Comparison of ENCODE assay signal across 12 cellular contexts in genomic region chr5:100828756-100829342, GRCh38.
DNase-seq lines count a peak whose midpoint lies in the region; ATAC-seq and TF ChIP-seq lines count a peak whose summit lies in the region.
"Had no signal": no experiment of that assay in that cellular context is flagged by ENCODE, and none has a peak within 500 bp of the region (broad histone marks: within the 10 kb centered on the region; RNA-seq: fewer than 3 reads in every experiment).

No MANE protein-coding gene starts in this region.

- H3K4me1 ChIP-seq in OCI-LY3 (ENCODE audit: low read length), result peaks cover 56% of the 10 kb centered on the region

- CTCF ChIA-PET in activated CD4-positive, alpha-beta T cell treated with anti-CD3 and anti-CD28 coated beads for 36 hours (lab: Charles Lee), result interaction anchor here (1.0 to 1.6 kb wide), 3 partner anchors 20 to 74 kb away, joined by 3 to 9 read pairs (median 4); partner anchors contain the start of gene ST8SIA4

- peaks cover 21% of the 10 kb centered on the region for H3K36me3 Mint-ChIP-seq in activated CD4-positive, alpha-beta T cell treated with anti-CD3 and anti-CD28 coated beads, Interleukin-2, amount 10 ng/mL, durations not matched to agents 24 days and 14 days (ENCODE audit: low read depth)
- H3K36me3 Mint-ChIP-seq in activated CD4-positive, alpha-beta T cell treated with anti-CD3 and anti-CD28 coated beads for 36 hours (ENCODE audit: low read depth), result peaks cover 10% of the 10 kb centered on the region

- peak overlapping the region; percentile 83 for H3K4me2 ChIP-seq in OCI-LY3 (ENCODE audit: low read length)

- no peaks in the 10 kb centered on the region for H3K27me3 ChIP-seq in OCI-LY3 (ENCODE audit: low read depth, low read length)

- H3K4me3 ChIP-seq in OCI-LY3 (ENCODE audit: low read length) (peak overlapping the region; percentile 59), epithelial cell of esophagus (ENCODE audit: low read length) (no peak overlapping the region), skin epidermis (no peak overlapping the region)

- no peak overlapping the region for H3K4me3 Mint-ChIP-seq in activated CD4-positive, alpha-beta T cell treated with anti-CD3 and anti-CD28 coated beads, Interleukin-2, amount 10 ng/mL, durations not matched to agents 24 days and 14 days
- no peak overlapping the region for H3K4me3 Mint-ChIP-seq in activated CD4-positive, alpha-beta T cell treated with anti-CD3 and anti-CD28 coated beads for 36 hours

- H3K9me3 Mint-ChIP-seq in activated CD4-positive, alpha-beta T cell treated with anti-CD3 and anti-CD28 coated beads, Interleukin-2, amount 10 ng/mL, durations not matched to agents 24 days and 14 days, result no peaks in the 10 kb centered on the region
- no peaks in the 10 kb centered on the region for H3K9me3 Mint-ChIP-seq in activated CD4-positive, alpha-beta T cell treated with anti-CD3 and anti-CD28 coated beads for 36 hours (ENCODE audit: low read depth)

- TF ChIP-seq CTCF in OCI-LY3 (IDR thresholded peaks at IDR 0.05; ENCODE audit: low read depth, low read length) (no peak), epithelial cell of esophagus (IDR thresholded peaks at IDR 0.05; ENCODE audit: insufficient read depth, low read depth, low read length, missing control alignments) (no peak)

- POLR2A ChIA-PET in activated CD4-positive, alpha-beta T cell treated with anti-CD3 and anti-CD28 coated beads for 36 hours (lab: Charles Lee), result interaction anchor here (1.1 to 1.8 kb wide), 5 partner anchors 9 to 74 kb away, joined by 3 to 9 read pairs (median 7); partner anchors contain the start of gene ST8SIA4

- DNase-seq in activated CD4-positive, alpha-beta T cell treated with anti-CD3 and anti-CD28 coated beads, Interleukin-2, amount 10 ng/mL, durations not matched to agents 24 days and 14 days, result no peak
- DNase-seq in activated CD4-positive, alpha-beta T cell treated with anti-CD3 and anti-CD28 coated beads for 36 hours, result no peak
- peak; percentile 24 for DNase-seq in epithelial cell of esophagus (ENCODE audit: low read depth)
- no peak for DNase-seq in NCI-H524 (lab: John Stamatoyannopoulos, UW)
- no peak for DNase-seq in DMS53 (lab: John Stamatoyannopoulos, UW)
- DNase-seq: activated CD4-positive, alpha-beta T cell treated with anti-CD3 and anti-CD28 coated beads for 1 hour; kidney; MM.1S; stimulated activated CD4-positive, alpha-beta T cell treated with anti-CD3 and anti-CD28 coated beads, Interleukin-4, amount 100 ng/mL, for 1 hour had no signal

- H3K27me3 Mint-ChIP-seq in activated CD4-positive, alpha-beta T cell treated with anti-CD3 and anti-CD28 coated beads, Interleukin-2, amount 10 ng/mL, durations not matched to agents 24 days and 14 days, result no peaks in the 10 kb centered on the region
- H3K27me3 Mint-ChIP-seq in activated CD4-positive, alpha-beta T cell treated with anti-CD3 and anti-CD28 coated beads for 36 hours, result no peaks in the 10 kb centered on the region

- peak overlapping the region; percentile 77 for H3K27ac Mint-ChIP-seq in activated CD4-positive, alpha-beta T cell treated with anti-CD3 and anti-CD28 coated beads, Interleukin-2, amount 10 ng/mL, durations not matched to agents 24 days and 14 days
- no peak overlapping the region for H3K27ac Mint-ChIP-seq in activated CD4-positive, alpha-beta T cell treated with anti-CD3 and anti-CD28 coated beads for 36 hours

- peaks cover 50% of the 10 kb centered on the region for H3K79me2 ChIP-seq in OCI-LY3 (ENCODE audit: low read length)

- H4K20me1 ChIP-seq in OCI-LY3 (ENCODE audit: insufficient read depth, low read length), result 0 out of 2 replicates have a peak, but pooled peaks cover 5% of the 10 kb centered on the region

- H3K27ac ChIP-seq in OCI-LY3 (ENCODE audit: low read length) (peak overlapping the region; percentile 92), skin epidermis (peak overlapping the region in 14 of 21 experiments; percentile 4 to 80 (median 34))

- H2AFZ ChIP-seq in OCI-LY3 (ENCODE audit: low read depth, low read length), result no peak overlapping the region

- intact Hi-C loops in activated CD4-positive, alpha-beta T cell treated with anti-CD3 and anti-CD28 coated beads, Interleukin-2, amount 10 ng/mL, durations not matched to agents 24 days and 14 days (cut with micrococcal nuclease), result no loop called here
- intact Hi-C loops in activated CD4-positive, alpha-beta T cell treated with anti-CD3 and anti-CD28 coated beads for 36 hours (cut with DNase I, micrococcal nuclease), result loop anchor here (1.0 to 5.0 kb wide), 2 partner anchors 9 to 33 kb away; no protein-coding TSS in a partner anchor

- peaks cover 32% of the 10 kb centered on the region for H3K4me1 Mint-ChIP-seq in activated CD4-positive, alpha-beta T cell treated with anti-CD3 and anti-CD28 coated beads, Interleukin-2, amount 10 ng/mL, durations not matched to agents 24 days and 14 days
- H3K4me1 Mint-ChIP-seq in activated CD4-positive, alpha-beta T cell treated with anti-CD3 and anti-CD28 coated beads for 36 hours, result peaks cover 48% of the 10 kb centered on the region

- peak overlapping the region; percentile 62 for H3K9ac ChIP-seq in OCI-LY3 (ENCODE audit: low read length)

- H3K9me3 ChIP-seq in OCI-LY3 (ENCODE audit: insufficient read depth, low read length), result no peaks in the 10 kb centered on the region

- H3K36me3 ChIP-seq in OCI-LY3 (replicated peaks; ENCODE audit: low read depth, low read length), result peaks cover 15% of the 10 kb centered on the region

- no peak for ATAC-seq in activated CD4-positive, alpha-beta T cell treated with anti-CD3 and anti-CD28 coated beads for 36 hours
- ATAC-seq in HG03135 (IDR thresholded peaks at IDR 0.05; ENCODE audit: unreplicated experiment), result no peak
